ENCODE assay signal across 1 cellular context in genomic region chr20:35883778-35884540, GRCh38.
TF ChIP-seq lines count a peak whose summit lies in the region.

No MANE protein-coding gene starts in this region.

TF ChIP-seq in HEK293, 187 proteins besides CTCF, POLR2A, EP300 and RAD21 (continued from another document and continues in another):
- TF ChIP-seq ZNF623 (tag by site-specific recombination; IDR thresholded peaks at IDR 0.05): no peak
- no peak for TF ChIP-seq ZNF155 (tag by site-specific recombination; IDR thresholded peaks at IDR 0.05)
- TF ChIP-seq PRDM4 (tag by site-specific recombination; IDR thresholded peaks at IDR 0.05): peak; percentile 43; the same call in 1 of the 2 replicates
- TF ChIP-seq ZNF518A (tag by site-specific recombination; conservative IDR thresholded peaks at IDR 0.05; ENCODE audit: low read depth): no peak
- no peak for TF ChIP-seq ZNF239 (tag by site-specific recombination; IDR thresholded peaks at IDR 0.05)
- TF ChIP-seq ZNF10 (tag by site-specific recombination; IDR thresholded peaks at IDR 0.05): no peak
- no peak for TF ChIP-seq BCL11B (tag by site-specific recombination; IDR thresholded peaks at IDR 0.05; ENCODE audit: low read depth)
- no peak for TF ChIP-seq ZNF837 (tag by site-specific recombination; IDR thresholded peaks at IDR 0.05)
- no peak for TF ChIP-seq ZNF302 (tag by site-specific recombination; IDR thresholded peaks at IDR 0.05; ENCODE audit: low read depth)
- no peak for TF ChIP-seq ZNF785 (tag by site-specific recombination; IDR thresholded peaks at IDR 0.05)
- no peak for TF ChIP-seq ZNF777 (tag by site-specific recombination; IDR thresholded peaks at IDR 0.05; ENCODE audit: borderline replicate concordance)
- no peak for TF ChIP-seq ZNF292 (tag by site-specific recombination; IDR thresholded peaks at IDR 0.05; ENCODE audit: borderline replicate concordance, low read depth)
- no peak for TF ChIP-seq BCL6B (tag by site-specific recombination; IDR thresholded peaks at IDR 0.05)
- TF ChIP-seq SCRT2 (tag by site-specific recombination; IDR thresholded peaks at IDR 0.05): no peak
- no peak for TF ChIP-seq ZNF174 (tag by site-specific recombination; IDR thresholded peaks at IDR 0.05)
- TF ChIP-seq ZNF510 (tag by site-specific recombination; IDR thresholded peaks at IDR 0.05; ENCODE audit: insufficient replicate concordance): no peak
- TF ChIP-seq KLF1 (tag by site-specific recombination; IDR thresholded peaks at IDR 0.05): peak; percentile 63
- no peak for TF ChIP-seq ZNF580 (tag by site-specific recombination; IDR thresholded peaks at IDR 0.05)
- TF ChIP-seq ZNF488 (tag by site-specific recombination; IDR thresholded peaks at IDR 0.05): no peak
- no peak for TF ChIP-seq MYNN (tag by site-specific recombination; IDR thresholded peaks at IDR 0.05; ENCODE audit: borderline replicate concordance)
- no peak for TF ChIP-seq TCF7L2 (IDR thresholded peaks at IDR 0.05; ENCODE audit: borderline replicate concordance, low read depth, low read length)
- TF ChIP-seq KLF8 (tag by site-specific recombination; IDR thresholded peaks at IDR 0.05): peak; percentile 69
- no peak for TF ChIP-seq ZBTB49 (tag by site-specific recombination; IDR thresholded peaks at IDR 0.05; ENCODE audit: low read depth)
- TF ChIP-seq ZNF544 (tag by site-specific recombination; IDR thresholded peaks at IDR 0.05): no peak
- TF ChIP-seq ZNF530 (tag by site-specific recombination; IDR thresholded peaks at IDR 0.05; ENCODE audit: low read depth): no peak
- peak; percentile 61 for TF ChIP-seq KLF7 (tag by site-specific recombination; IDR thresholded peaks at IDR 0.05; ENCODE audit: borderline replicate concordance)
- no peak for TF ChIP-seq ZNF555 (tag by site-specific recombination; conservative IDR thresholded peaks at IDR 0.05)
- peak; percentile 91 for TF ChIP-seq ZNF600 (tag by site-specific recombination; IDR thresholded peaks at IDR 0.05)
- no peak for TF ChIP-seq ZSCAN5A (tag by site-specific recombination; IDR thresholded peaks at IDR 0.05)
- peak; percentile 54; the same call in 1 of the 2 replicates for TF ChIP-seq ZXDB (tag by site-specific recombination; IDR thresholded peaks at IDR 0.05)
- no peak for TF ChIP-seq ZNF626 (tag by site-specific recombination; IDR thresholded peaks at IDR 0.05)
- TF ChIP-seq ZNF654 (tag by site-specific recombination; IDR thresholded peaks at IDR 0.05; ENCODE audit: low read depth): peak; percentile 98
- no peak for TF ChIP-seq GLIS2 (tag by site-specific recombination; IDR thresholded peaks at IDR 0.05)
- peak; percentile 61; the same call in 1 of the 2 replicates for TF ChIP-seq ZNF394 (tag by site-specific recombination; IDR thresholded peaks at IDR 0.05; ENCODE audit: borderline replicate concordance)
- TF ChIP-seq ZNF121 (tag by site-specific recombination; IDR thresholded peaks at IDR 0.05): no peak
- no peak for TF ChIP-seq GLI2 (tag by site-specific recombination; IDR thresholded peaks at IDR 0.05; ENCODE audit: borderline replicate concordance, low read depth)
- no peak for TF ChIP-seq ZNF280D (tag by site-specific recombination; IDR thresholded peaks at IDR 0.05)
- TF ChIP-seq YY2 (tag by site-specific recombination; IDR thresholded peaks at IDR 0.05): no peak
- TF ChIP-seq ZIC2 (tag by site-specific recombination; IDR thresholded peaks at IDR 0.05): peak; percentile 87
- TF ChIP-seq SP2 (tag by site-specific recombination; IDR thresholded peaks at IDR 0.05): no peak; the same call in 1 of the 2 replicates
- TF ChIP-seq HOXD13 (CRISPR knock-in tag; IDR thresholded peaks at IDR 0.05; ENCODE audit: borderline replicate concordance): no peak
- no peak; the same call in 1 of the 2 replicates for TF ChIP-seq SCRT1 (tag by site-specific recombination; IDR thresholded peaks at IDR 0.05; ENCODE audit: borderline replicate concordance)
- TF ChIP-seq ZNF133 (tag by site-specific recombination; IDR thresholded peaks at IDR 0.05): no peak
- TF ChIP-seq ZNF366 (tag by site-specific recombination; conservative IDR thresholded peaks at IDR 0.05): peak; percentile 61; the same call in 1 of the 2 replicates
- TF ChIP-seq ZNF146 (tag by site-specific recombination; IDR thresholded peaks at IDR 0.05): 0 out of 2 replicates have a peak, but pooled peaks have one; percentile 13
- TF ChIP-seq ZNF16 (tag by site-specific recombination; IDR thresholded peaks at IDR 0.05; ENCODE audit: low read depth): no peak
- no peak for TF ChIP-seq ZNF48 (tag by site-specific recombination; IDR thresholded peaks at IDR 0.05)
- TF ChIP-seq ZNF324 (tag by site-specific recombination; IDR thresholded peaks at IDR 0.05): no peak
- no peak for TF ChIP-seq ZNF211 (tag by site-specific recombination; IDR thresholded peaks at IDR 0.05; ENCODE audit: low read depth)
- no peak for TF ChIP-seq ZNF19 (tag by site-specific recombination; IDR thresholded peaks at IDR 0.05; ENCODE audit: low read depth)
